Comparison of ENCODE assay signal across 1 cellular context in genomic region chr11:64787526-64788320, GRCh38.
TF ChIP-seq lines count a peak whose summit lies in the region.

No MANE protein-coding gene starts in this region.

TF ChIP-seq in HepG2, 621 proteins besides CTCF, POLR2A, EP300 and RAD21 (continued from another document):
- TF ChIP-seq SNAPC5 (CRISPR knock-in tag; IDR thresholded peaks at IDR 0.05; ENCODE audit: borderline replicate concordance) (no peak), HMGXB4 (CRISPR knock-in tag; IDR thresholded peaks at IDR 0.05; ENCODE audit: borderline replicate concordance in 1 of 2, low read depth in 1 of 2) (peak; percentile 25 to 41; a peak in 1 of 4 replicates), ZMAT5 (CRISPR knock-in tag; IDR thresholded peaks at IDR 0.05; ENCODE audit: borderline replicate concordance, low read depth) (no peak), MAFK (conservative IDR thresholded peaks at IDR 0.05 in 1 of 2, IDR thresholded peaks at IDR 0.05 in 1 of 2; ENCODE audit: low read length in 2 of 2) (no peak), CREM (IDR thresholded peaks at IDR 0.05) (no peak), CREM (CRISPR knock-in tag; IDR thresholded peaks at IDR 0.05) (no peak), BCL6 (CRISPR knock-in tag; IDR thresholded peaks at IDR 0.05) (no peak), PITX1 (CRISPR knock-in tag; IDR thresholded peaks at IDR 0.05) (0 out of 2 replicates have a peak, but pooled peaks have one; percentile 29), TARDBP (CRISPR knock-in tag; IDR thresholded peaks at IDR 0.05) (no peak), SIN3B (IDR thresholded peaks at IDR 0.05; ENCODE audit: low read length) (no peak), ZNF883 (CRISPR knock-in tag; IDR thresholded peaks at IDR 0.05; ENCODE audit: not compliant biosample characterization) (peak; percentile 49), CREB1 (IDR thresholded peaks at IDR 0.05) (no peak), CREB1 (CRISPR knock-in tag; IDR thresholded peaks at IDR 0.05) (no peak), ZNF329 (CRISPR knock-in tag; IDR thresholded peaks at IDR 0.05; ENCODE audit: low read depth) (no peak), ZFP37 (CRISPR knock-in tag; IDR thresholded peaks at IDR 0.05; ENCODE audit: borderline replicate concordance) (no peak), ZBTB7A (CRISPR knock-in tag; IDR thresholded peaks at IDR 0.05) (no peak), ZFX (CRISPR knock-in tag; IDR thresholded peaks at IDR 0.05; ENCODE audit: low read depth) (peak; percentile 31; the same call in 1 of the 2 replicates), ZNF713 (CRISPR knock-in tag; IDR thresholded peaks at IDR 0.05) (0 out of 2 replicates have a peak, but pooled peaks have one; percentile 35), SP4 (CRISPR knock-in tag; IDR thresholded peaks at IDR 0.05) (no peak), ZNF703 (CRISPR knock-in tag; IDR thresholded peaks at IDR 0.05; ENCODE audit: borderline replicate concordance) (no peak), ZNF607 (CRISPR knock-in tag; IDR thresholded peaks at IDR 0.05; ENCODE audit: borderline replicate concordance) (no peak), ZNF414 (CRISPR knock-in tag; IDR thresholded peaks at IDR 0.05) (no peak), ZNF101 (CRISPR knock-in tag; IDR thresholded peaks at IDR 0.05; ENCODE audit: borderline replicate concordance, low read depth) (no peak), ATF3 (CRISPR knock-in tag; IDR thresholded peaks at IDR 0.05) (no peak), DR1 (CRISPR knock-in tag; IDR thresholded peaks at IDR 0.05) (no peak), GATAD2A (CRISPR knock-in tag; IDR thresholded peaks at IDR 0.05) (peak; percentile 34; the same call in 1 of the 2 replicates), IKZF5 (CRISPR knock-in tag; IDR thresholded peaks at IDR 0.05) (0 out of 2 replicates have a peak, but pooled peaks have one; percentile 31), SAFB2 (CRISPR knock-in tag; IDR thresholded peaks at IDR 0.05; ENCODE audit: borderline replicate concordance, low read depth) (no peak), FOXA1 (IDR thresholded peaks at IDR 0.05) (no peak), FOXA1 (CRISPR knock-in tag; IDR thresholded peaks at IDR 0.05) (no peak), ZNF691 (CRISPR knock-in tag; IDR thresholded peaks at IDR 0.05; ENCODE audit: borderline replicate concordance, low read depth) (no peak), HOXA9 (CRISPR knock-in tag; IDR thresholded peaks at IDR 0.05; ENCODE audit: borderline replicate concordance) (no peak), ZSCAN30 (CRISPR knock-in tag; IDR thresholded peaks at IDR 0.05) (no peak), CENPT (CRISPR knock-in tag; IDR thresholded peaks at IDR 0.05; ENCODE audit: low read depth) (no peak), ZNF274 (CRISPR knock-in tag; IDR thresholded peaks at IDR 0.05) (no peak; the same call in 1 of the 2 replicates), NR0B2 (CRISPR knock-in tag; IDR thresholded peaks at IDR 0.05) (no peak), ZNF326 (CRISPR knock-in tag; IDR thresholded peaks at IDR 0.05; ENCODE audit: borderline replicate concordance) (no peak), TP53 (CRISPR knock-in tag; conservative IDR thresholded peaks at IDR 0.05) (0 out of 2 replicates have a peak, but pooled peaks have one; percentile 51), ZKSCAN8 (CRISPR knock-in tag; IDR thresholded peaks at IDR 0.05; ENCODE audit: borderline replicate concordance) (no peak)
